18 cellular contexts compared by ENCODE assay signal in genomic region chr1:64973061-64973647, GRCh38. TPM values are rescaled to one million over a fixed set of nuclear protein-coding genes. Genes with fewer than 3 reads are reported as not detected.
DNase-seq lines count a peak whose midpoint lies in the region; ATAC-seq and TF ChIP-seq lines count a peak whose summit lies in the region.
"Had no signal": no experiment of that assay in that cellular context is flagged by ENCODE, and none has a peak within 500 bp of the region (broad histone marks: within the 10 kb centered on the region; RNA-seq: fewer than 3 reads in every experiment).

No MANE protein-coding gene starts in this region.

- H3K4me1 Mint-ChIP-seq in activated CD8-positive, alpha-beta T cell treated with anti-CD3 and anti-CD28 coated beads for 36 hours (ENCODE audit: low read depth) = peaks cover 4% of the 10 kb centered on the region
- H3K4me1 Mint-ChIP-seq in activated CD8-positive, alpha-beta T cell treated with anti-CD3 and anti-CD28 coated beads, Interleukin-2, amount 10 ng/mL, durations not matched to agents 7 days and 5 days (ENCODE audit: low read depth) = peaks cover 1% of the 10 kb centered on the region
- H3K4me1 Mint-ChIP-seq in natural killer cell treated with Interleukin-12 subunit alpha and Interleukin-12 subunit beta and Interleukin-15 and Interleukin-18, amount 100 ng/mL, for 72 hours (ENCODE audit: low read depth in 2 of 2) = peaks cover 5 to 15% of the 10 kb centered on the region in 2 donors
- peaks cover under 1 to 4% of the 10 kb centered on the region in 2 donors for H3K4me1 Mint-ChIP-seq in natural killer cell
- peaks cover 12% of the 10 kb centered on the region for H3K4me1 Mint-ChIP-seq in WTC11
- no peaks in the 10 kb centered on the region for H3K4me1 Mint-ChIP-seq in stimulated activated naive B cell treated with anti-CD40 and anti-IgM and Interleukin-4, amounts not matched to agents 10 μg/mL and 1 μg/mL and 100 μg/mL, for 72 hours
- peaks cover 0 to 6% (median under 1%) of the 10 kb centered on the region in 4 donors for H3K4me1 Mint-ChIP-seq in CD4-positive, alpha-beta memory T cell

- DNase-seq in activated CD8-positive, alpha-beta T cell treated with anti-CD3 and anti-CD28 coated beads for 36 hours = no peak
- no peak for DNase-seq in activated CD8-positive, alpha-beta T cell treated with anti-CD3 and anti-CD28 coated beads, Interleukin-2, amount 10 ng/mL, durations not matched to agents 7 days and 5 days
- DNase-seq in natural killer cell treated with Interleukin-12 subunit alpha and Interleukin-12 subunit beta and Interleukin-15 and Interleukin-18, amount 100 ng/mL, for 72 hours (ENCODE audit: low spot score) = no peak
- DNase-seq in natural killer cell = no peak
- no peak for DNase-seq in WTC11 (ENCODE audit: low spot score)
- DNase-seq in stimulated activated naive B cell treated with anti-CD40 and anti-IgM and Interleukin-4, amounts not matched to agents 10 μg/mL and 1 μg/mL and 100 μg/mL, for 72 hours = no peak
- DNase-seq in HuH-7 (ENCODE audit: low spot score) = no peak
- DNase-seq in CD4-positive, alpha-beta memory T cell = no peak
- DNase-seq: AML-193, Caco-2, GDM1, H9, IMR-90, KBM-7 had no signal

- peak; percentile 26 for TF ChIP-seq CTCF in activated CD8-positive, alpha-beta T cell treated with anti-CD3 and anti-CD28 coated beads for 36 hours (IDR thresholded peaks at IDR 0.05)
- TF ChIP-seq CTCF in natural killer cell (IDR thresholded peaks at IDR 0.05) (no peak), WTC11 (IDR thresholded peaks at IDR 0.05) (no peak)

- no peaks in the 10 kb centered on the region for H3K9me3 ChIP-seq in CD4-positive, alpha-beta memory T cell (ENCODE audit: control insufficient read depth in 1 of 2, low read length in 2 of 2)
- H3K9me3 ChIP-seq: A549, BLaER1, Caco-2 had no signal

- no peak overlapping the region for H3K4me3 Mint-ChIP-seq in activated CD8-positive, alpha-beta T cell treated with anti-CD3 and anti-CD28 coated beads for 36 hours
- no peak overlapping the region for H3K4me3 Mint-ChIP-seq in activated CD8-positive, alpha-beta T cell treated with anti-CD3 and anti-CD28 coated beads, Interleukin-2, amount 10 ng/mL, durations not matched to agents 7 days and 5 days
- no peak overlapping the region for H3K4me3 Mint-ChIP-seq in natural killer cell treated with Interleukin-12 subunit alpha and Interleukin-12 subunit beta and Interleukin-15 and Interleukin-18, amount 100 ng/mL, for 72 hours
- H3K4me3 Mint-ChIP-seq in natural killer cell = no peak overlapping the region
- H3K4me3 Mint-ChIP-seq in WTC11 = no peak overlapping the region
- H3K4me3 Mint-ChIP-seq in stimulated activated naive B cell treated with anti-CD40 and anti-IgM and Interleukin-4, amounts not matched to agents 10 μg/mL and 1 μg/mL and 100 μg/mL, for 72 hours = no peak overlapping the region
- peak overlapping the region in 1 of 8 donors; percentile 78 for H3K4me3 Mint-ChIP-seq in CD4-positive, alpha-beta memory T cell
- H3K4me3 Mint-ChIP-seq: CD14-positive monocyte, H9 had no signal

- POLR2A ChIA-PET in activated CD8-positive, alpha-beta T cell treated with anti-CD3 and anti-CD28 coated beads for 36 hours (lab: Charles Lee) = interaction anchor here (0.6 to 0.7 kb wide), 2 partner anchors 52 to 132 kb away, joined by 3 read pairs; no protein-coding TSS in a partner anchor
- POLR2A ChIA-PET in activated CD8-positive, alpha-beta T cell treated with anti-CD3 and anti-CD28 coated beads, Interleukin-2, amount 10 ng/mL, durations not matched to agents 7 days and 5 days (lab: Charles Lee) = no interaction called here
- POLR2A ChIA-PET in WTC11 (lab: Charles Lee) = no interaction called here
- POLR2A ChIA-PET in CD4-positive, alpha-beta memory T cell (lab: Charles Lee; ENCODE audit: partially characterized antibody) = interaction anchor here (0.8 kb wide), 1 partner anchor 14 kb away, joined by 3 read pairs; no protein-coding TSS in a partner anchor

- intact Hi-C loops in activated CD8-positive, alpha-beta T cell treated with anti-CD3 and anti-CD28 coated beads for 36 hours (cut with micrococcal nuclease) = no loop called here
- intact Hi-C loops in natural killer cell (cut with micrococcal nuclease) = no loop called here
- intact Hi-C loops in CD4-positive, alpha-beta memory T cell (cut with micrococcal nuclease) = no loop called here

- no peaks in the 10 kb centered on the region for H3K27me3 Mint-ChIP-seq in activated CD8-positive, alpha-beta T cell treated with anti-CD3 and anti-CD28 coated beads for 36 hours
- H3K27me3 Mint-ChIP-seq in activated CD8-positive, alpha-beta T cell treated with anti-CD3 and anti-CD28 coated beads, Interleukin-2, amount 10 ng/mL, durations not matched to agents 7 days and 5 days (ENCODE audit: low read depth) = no peaks in the 10 kb centered on the region
- no peaks in the 10 kb centered on the region for H3K27me3 Mint-ChIP-seq in natural killer cell treated with Interleukin-12 subunit alpha and Interleukin-12 subunit beta and Interleukin-15 and Interleukin-18, amount 100 ng/mL, for 72 hours
- H3K27me3 Mint-ChIP-seq in natural killer cell (ENCODE audit: low read depth in 2 of 2) (no peaks in the 10 kb centered on the region), WTC11 (ENCODE audit: low read depth) (0 out of 2 replicates have a peak, but pooled peaks cover under 1% of the 10 kb centered on the region)
- no peaks in the 10 kb centered on the region for H3K27me3 Mint-ChIP-seq in stimulated activated naive B cell treated with anti-CD40 and anti-IgM and Interleukin-4, amounts not matched to agents 10 μg/mL and 1 μg/mL and 100 μg/mL, for 72 hours
- no peaks in the 10 kb centered on the region for H3K27me3 Mint-ChIP-seq in CD4-positive, alpha-beta memory T cell

- no peak overlapping the region for H3K27ac Mint-ChIP-seq in activated CD8-positive, alpha-beta T cell treated with anti-CD3 and anti-CD28 coated beads for 36 hours
- H3K27ac Mint-ChIP-seq in activated CD8-positive, alpha-beta T cell treated with anti-CD3 and anti-CD28 coated beads, Interleukin-2, amount 10 ng/mL, durations not matched to agents 7 days and 5 days = no peak overlapping the region
- peak overlapping the region; percentile 10 to 76 for H3K27ac Mint-ChIP-seq in natural killer cell treated with Interleukin-12 subunit alpha and Interleukin-12 subunit beta and Interleukin-15 and Interleukin-18, amount 100 ng/mL, for 72 hours
- H3K27ac Mint-ChIP-seq in natural killer cell (no peak overlapping the region), WTC11 (no peak overlapping the region)
- H3K27ac Mint-ChIP-seq in stimulated activated naive B cell treated with anti-CD40 and anti-IgM and Interleukin-4, amounts not matched to agents 10 μg/mL and 1 μg/mL and 100 μg/mL, for 72 hours = peak overlapping the region; percentile 47
- peak overlapping the region in 1 of 7 donors; percentile 61 for H3K27ac Mint-ChIP-seq in CD4-positive, alpha-beta memory T cell
- H3K27ac Mint-ChIP-seq: CD14-positive monocyte, H9 had no signal

- H3K36me3 Mint-ChIP-seq in activated CD8-positive, alpha-beta T cell treated with anti-CD3 and anti-CD28 coated beads for 36 hours (ENCODE audit: low read depth) = no peaks in the 10 kb centered on the region
- no peaks in the 10 kb centered on the region for H3K36me3 Mint-ChIP-seq in activated CD8-positive, alpha-beta T cell treated with anti-CD3 and anti-CD28 coated beads, Interleukin-2, amount 10 ng/mL, durations not matched to agents 7 days and 5 days (ENCODE audit: low read depth)
- no peaks in the 10 kb centered on the region for H3K36me3 Mint-ChIP-seq in natural killer cell treated with Interleukin-12 subunit alpha and Interleukin-12 subunit beta and Interleukin-15 and Interleukin-18, amount 100 ng/mL, for 72 hours
- H3K36me3 Mint-ChIP-seq in natural killer cell (no peaks in the 10 kb centered on the region), WTC11 (no peaks in the 10 kb centered on the region)
- H3K36me3 Mint-ChIP-seq in stimulated activated naive B cell treated with anti-CD40 and anti-IgM and Interleukin-4, amounts not matched to agents 10 μg/mL and 1 μg/mL and 100 μg/mL, for 72 hours = no peaks in the 10 kb centered on the region
- no peaks in the 10 kb centered on the region for H3K36me3 Mint-ChIP-seq in CD4-positive, alpha-beta memory T cell
- H3K36me3 Mint-ChIP-seq: CD14-positive monocyte had no signal

- CTCF ChIA-PET in activated CD8-positive, alpha-beta T cell treated with anti-CD3 and anti-CD28 coated beads for 36 hours (lab: Charles Lee) = interaction anchor here (0.8 kb wide), 1 partner anchor 29 kb away, joined by 4 read pairs; no protein-coding TSS in a partner anchor
- CTCF ChIA-PET in activated CD8-positive, alpha-beta T cell treated with anti-CD3 and anti-CD28 coated beads, Interleukin-2, amount 10 ng/mL, durations not matched to agents 7 days and 5 days (lab: Charles Lee) = interaction anchor here (0.8 to 1.4 kb wide), 2 partner anchors 12 to 48 kb away, joined by 3 read pairs; no protein-coding TSS in a partner anchor
- CTCF ChIA-PET in WTC11 (lab: Charles Lee) = no interaction called here
- CTCF ChIA-PET in CD4-positive, alpha-beta memory T cell (lab: Charles Lee; ENCODE audit: partially characterized antibody) = no interaction called here

- no peaks in the 10 kb centered on the region for H3K9me3 Mint-ChIP-seq in activated CD8-positive, alpha-beta T cell treated with anti-CD3 and anti-CD28 coated beads for 36 hours
- H3K9me3 Mint-ChIP-seq in activated CD8-positive, alpha-beta T cell treated with anti-CD3 and anti-CD28 coated beads, Interleukin-2, amount 10 ng/mL, durations not matched to agents 7 days and 5 days (ENCODE audit: insufficient read depth) = no peaks in the 10 kb centered on the region
- no peaks in the 10 kb centered on the region for H3K9me3 Mint-ChIP-seq in natural killer cell treated with Interleukin-12 subunit alpha and Interleukin-12 subunit beta and Interleukin-15 and Interleukin-18, amount 100 ng/mL, for 72 hours
- H3K9me3 Mint-ChIP-seq in natural killer cell (no peaks in the 10 kb centered on the region), WTC11 (no peaks in the 10 kb centered on the region)
- no peaks in the 10 kb centered on the region for H3K9me3 Mint-ChIP-seq in stimulated activated naive B cell treated with anti-CD40 and anti-IgM and Interleukin-4, amounts not matched to agents 10 μg/mL and 1 μg/mL and 100 μg/mL, for 72 hours
- H3K9me3 Mint-ChIP-seq in CD4-positive, alpha-beta memory T cell = no peaks in the 10 kb centered on the region
- H3K9me3 Mint-ChIP-seq: CD14-positive monocyte, H9 had no signal

- H3K4me1 ChIP-seq in CD4-positive, alpha-beta memory T cell (ENCODE audit: insufficient read depth, low read length) = no peaks in the 10 kb centered on the region
- H3K4me1 ChIP-seq: Caco-2 had no signal

- H3K36me3 ChIP-seq in CD4-positive, alpha-beta memory T cell (ENCODE audit: insufficient read depth, low read length) = no peaks in the 10 kb centered on the region
- H3K36me3 ChIP-seq: BLaER1 had no signal

- H3K4me3 ChIP-seq in CD4-positive, alpha-beta memory T cell (ENCODE audit: low read length in 2 of 2) = no peak overlapping the region
- H3K4me3 ChIP-seq: A549, BLaER1 had no signal

- no peaks in the 10 kb centered on the region for H3K27me3 ChIP-seq in CD4-positive, alpha-beta memory T cell (ENCODE audit: insufficient read depth, low read length)
- H3K27me3 ChIP-seq: BLaER1 had no signal

- no peak overlapping the region for H3K27ac ChIP-seq in CD4-positive, alpha-beta memory T cell (ENCODE audit: low read depth, low read length)
- H3K27ac ChIP-seq: 22Rv1, A549, BLaER1 had no signal

- ATAC-seq in activated CD8-positive, alpha-beta T cell treated with anti-CD3 and anti-CD28 coated beads for 36 hours = no peak
- no peak for ATAC-seq in activated CD8-positive, alpha-beta T cell treated with anti-CD3 and anti-CD28 coated beads, Interleukin-2, amount 10 ng/mL, durations not matched to agents 7 days and 5 days
- ATAC-seq in natural killer cell treated with Interleukin-12 subunit alpha and Interleukin-12 subunit beta and Interleukin-15 and Interleukin-18, amount 100 ng/mL, for 72 hours = no peak
- ATAC-seq in natural killer cell = no peak
- ATAC-seq in WTC11 = no peak
- ATAC-seq in stimulated activated naive B cell treated with anti-CD40 and anti-IgM and Interleukin-4, amounts not matched to agents 10 μg/mL and 1 μg/mL and 100 μg/mL, for 72 hours (replicated peaks) = no peak
- ATAC-seq: A549 had no signal

RNA-seq across cellular contexts. Expression of gene JAK1, which starts 6.8 kb away (rescaled TPM):
- total RNA-seq in activated CD8-positive, alpha-beta T cell treated with anti-CD3 and anti-CD28 coated beads for 36 hours = 100 to 1,000 TPM in 1 of 2 experiments, 10 to 100 TPM in 1; 96.3 to 108 TPM
- 100 to 1,000 TPM; 156 to 159 TPM for total RNA-seq in activated CD8-positive, alpha-beta T cell treated with anti-CD3 and anti-CD28 coated beads, Interleukin-2, amount 10 ng/mL, durations not matched to agents 7 days and 5 days
- 100 to 1,000 TPM; 132 to 198 TPM for total RNA-seq in natural killer cell treated with Interleukin-12 subunit alpha and Interleukin-12 subunit beta and Interleukin-15 and Interleukin-18, amount 100 ng/mL, for 72 hours
- total RNA-seq in natural killer cell = 100 to 1,000 TPM; 507 to 626 (median 526) TPM
- total RNA-seq in WTC11 (2021) = 21.1 to 28.2 TPM (median 27.8 TPM) in 3 replicates
- 100 to 1,000 TPM; 370 to 372 TPM for total RNA-seq in CD4-positive, alpha-beta memory T cell
- polyA plus RNA-seq in CD4-positive, alpha-beta memory T cell = 100 to 1,000 TPM; 163 to 258 TPM

Comparison
In these comparisons a context has a peak if more than half of its experiments do, and no peak if none do; other contexts are left out.
1. H3K27ac Mint-ChIP-seq: peak in natural killer cell treated with Interleukin-12 subunit alpha and Interleukin-12 subunit beta and Interleukin-15 and Interleukin-18, amount 100 ng/mL, for 72 hours (2 of 2) and stimulated activated naive B cell treated with anti-CD40 and anti-IgM and Interleukin-4, amounts not matched to agents 10 μg/mL and 1 μg/mL and 100 μg/mL, for 72 hours (single experiment); none in activated CD8-positive, alpha-beta T cell treated with anti-CD3 and anti-CD28 coated beads for 36 hours (single experiment), activated CD8-positive, alpha-beta T cell treated with anti-CD3 and anti-CD28 coated beads, Interleukin-2, amount 10 ng/mL, durations not matched to agents 7 days and 5 days (single experiment), natural killer cell (0 of 2) and WTC11 (single experiment).
2. POLR2A ChIA-PET loops: an anchor here in activated CD8-positive, alpha-beta T cell treated with anti-CD3 and anti-CD28 coated beads for 36 hours (0.6 to 0.7 kb wide) and CD4-positive, alpha-beta memory T cell (0.8 kb wide); none called in activated CD8-positive, alpha-beta T cell treated with anti-CD3 and anti-CD28 coated beads, Interleukin-2, amount 10 ng/mL, durations not matched to agents 7 days and 5 days and WTC11.
3. CTCF ChIA-PET loops: an anchor here in activated CD8-positive, alpha-beta T cell treated with anti-CD3 and anti-CD28 coated beads for 36 hours (0.8 kb wide) and activated CD8-positive, alpha-beta T cell treated with anti-CD3 and anti-CD28 coated beads, Interleukin-2, amount 10 ng/mL, durations not matched to agents 7 days and 5 days (0.8 to 1.4 kb wide); none called in WTC11 and CD4-positive, alpha-beta memory T cell.